8 cellular contexts compared by ENCODE assay signal in the genomic region with DNA sequence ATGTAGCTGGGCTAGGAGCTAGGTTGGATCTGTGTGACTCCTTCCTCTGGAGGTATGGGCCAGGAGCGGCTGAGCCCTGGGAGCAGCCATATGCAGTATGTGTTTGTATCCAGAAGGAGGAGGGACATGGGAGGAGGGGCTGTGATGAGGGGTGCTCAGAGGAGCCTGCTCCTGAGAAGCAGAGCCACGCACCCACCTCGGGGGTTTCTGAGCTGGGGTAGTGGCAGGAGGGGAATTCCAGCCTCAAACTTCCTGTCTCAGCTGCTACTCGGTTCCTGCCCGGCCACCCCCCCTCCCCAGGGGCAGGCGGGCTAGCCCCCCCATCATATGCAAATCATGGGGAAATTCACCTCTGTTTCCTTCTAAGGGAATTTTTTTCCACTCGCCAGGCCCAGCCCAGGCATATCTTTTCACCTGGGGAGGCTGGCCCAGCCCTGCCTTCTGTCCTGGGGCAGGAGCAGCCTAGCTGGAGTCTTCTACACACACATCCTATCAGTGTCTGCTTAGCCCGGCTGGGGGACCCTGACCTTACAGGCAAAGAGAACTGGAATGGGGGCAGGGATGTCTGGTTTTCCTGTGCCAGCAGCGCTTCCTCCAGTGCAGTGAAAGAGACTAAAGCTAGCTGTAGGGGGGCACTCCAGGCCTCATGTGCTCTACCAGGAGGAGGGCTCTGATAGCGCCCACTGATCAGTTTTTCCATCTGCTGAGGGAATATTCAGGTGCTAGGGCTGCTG. TPM values are rescaled to one million over a fixed set of nuclear protein-coding genes. Genes with fewer than 3 reads are reported as not detected.
DNase-seq lines count a peak whose midpoint lies in the region; ATAC-seq and TF ChIP-seq lines count a peak whose summit lies in the region.

No MANE protein-coding gene starts in this region.

- peak; percentile 32 for ATAC-seq in GM21528 (IDR thresholded peaks at IDR 0.05; ENCODE audit: low FRiP score, unreplicated experiment)
- peak; percentile 49 to 72 (median 64) for ATAC-seq in natural killer cell

- H3K27me3 ChIP-seq in Loucy (ENCODE audit: insufficient read depth, low read length, poor library complexity, severe bottlenecking): no peaks in the 10 kb centered on the region
- H3K27me3 ChIP-seq in endocrine pancreas (ENCODE audit: control insufficient read depth, insufficient read depth, low read length): no peaks in the 10 kb centered on the region
- H3K27me3 ChIP-seq in stomach smooth muscle (ENCODE audit: control insufficient read depth in 1 of 2, insufficient read depth in 2 of 2, low read length in 2 of 2): no peaks in the 10 kb centered on the region

- H2AFZ ChIP-seq in Loucy (ENCODE audit: low read length): no peak overlapping the region

- H3K9me3 ChIP-seq in Loucy (ENCODE audit: insufficient read depth, low read depth, low read length) (no peaks in the 10 kb centered on the region), endocrine pancreas (ENCODE audit: control insufficient read depth, low read length) (no peaks in the 10 kb centered on the region), stomach smooth muscle (ENCODE audit: control insufficient read depth in 2 of 2, low read length in 2 of 2) (no peaks in the 10 kb centered on the region)

- no peaks in the 10 kb centered on the region for H3K27me3 Mint-ChIP-seq in natural killer cell (ENCODE audit: low read depth in 2 of 2)

- H3K9ac ChIP-seq in Loucy (ENCODE audit: low read depth, low read length, poor library complexity, severe bottlenecking): peak overlapping the region; percentile 90
- peak overlapping the region; percentile 55 for H3K9ac ChIP-seq in endocrine pancreas (ENCODE audit: control insufficient read depth, insufficient read depth, low read length)
- peak overlapping the region; percentile 81 to 87 for H3K9ac ChIP-seq in stomach smooth muscle (ENCODE audit: low read length in 2 of 2)

- H3K79me2 ChIP-seq in Loucy (ENCODE audit: insufficient read depth, low read length): peaks cover 86% of the 10 kb centered on the region

- H3K4me1 Mint-ChIP-seq in natural killer cell: peaks cover 77 to 86% of the 10 kb centered on the region in 2 donors

- H3K36me3 ChIP-seq in Loucy (ENCODE audit: insufficient read depth, low read length) (peaks cover 24% of the 10 kb centered on the region; the same call in 1 of the 2 replicates), endocrine pancreas (ENCODE audit: control insufficient read depth, insufficient read depth, low read length) (peaks cover 3% of the 10 kb centered on the region), stomach smooth muscle (ENCODE audit: control insufficient read depth in 2 of 2, insufficient read depth in 2 of 2, low read length in 2 of 2) (peaks cover 27 to 29% of the 10 kb centered on the region in 2 donors)

- H3K9me3 Mint-ChIP-seq in natural killer cell: no peaks in the 10 kb centered on the region

- intact Hi-C loops in natural killer cell (cut with micrococcal nuclease): loop anchor here (5.0 to 10.0 kb wide), 2 partner anchors 215 to 527 kb away; a partner anchor contains a TSS

- peak overlapping the region; percentile 98 for H3K4me3 ChIP-seq in Loucy (ENCODE audit: low read length, poor library complexity, severe bottlenecking)
- peak overlapping the region; percentile 6 for H3K4me3 ChIP-seq in endocrine pancreas (ENCODE audit: control insufficient read depth, insufficient read depth, low read length)
- H3K4me3 ChIP-seq in stomach smooth muscle (ENCODE audit: low read length in 2 of 2): peak overlapping the region; percentile 71 to 98

- peaks cover 60% of the 10 kb centered on the region for H4K20me1 ChIP-seq in Loucy (ENCODE audit: insufficient read depth, low read length, poor library complexity, severe bottlenecking)

- no peak for TF ChIP-seq CTCF in Loucy (conservative IDR thresholded peaks at IDR 0.05; ENCODE audit: low read length)
- TF ChIP-seq CTCF in natural killer cell (IDR thresholded peaks at IDR 0.05): no peak

- peak overlapping the region; percentile 96 for H3K27ac ChIP-seq in stomach smooth muscle (ENCODE audit: low read length)

- peak overlapping the region; percentile 93 for H3K4me2 ChIP-seq in Loucy (ENCODE audit: low read depth, low read length, poor library complexity, severe bottlenecking)

- peak overlapping the region; percentile 95 for H3K4me3 Mint-ChIP-seq in natural killer cell

- no peaks in the 10 kb centered on the region for H3K36me3 Mint-ChIP-seq in natural killer cell

- H3F3A ChIP-seq in Loucy (ENCODE audit: low read depth): 0 out of 2 replicates have a peak, but pooled peaks cover 3% of the 10 kb centered on the region

- H3K4me1 ChIP-seq in Loucy (ENCODE audit: insufficient read depth, low read length, poor library complexity, severe bottlenecking) (peaks cover 71% of the 10 kb centered on the region), endocrine pancreas (ENCODE audit: control insufficient read depth, insufficient read depth, low read length) (no peaks in the 10 kb centered on the region), stomach smooth muscle (ENCODE audit: control insufficient read depth, insufficient read depth, low read length) (peaks cover 73% of the 10 kb centered on the region)

- peak; percentile 39 for DNase-seq in DMS53 treated with DMSO at 0.1 percent for 48 hours (lab: John Stamatoyannopoulos, UW; ENCODE audit: unreplicated experiment)
- DNase-seq in activated CD8-positive, alpha-beta memory T cell treated with anti-CD3 and anti-CD28 coated beads for 1 hour (ENCODE audit: extremely low read depth in 1 of 2, low read depth in 1 of 2): peak; percentile 67 to 68
- DNase-seq in natural killer cell: peak; percentile 83
- no peak for DNase-seq in occipital lobe (lab: John Stamatoyannopoulos, UW)

- H3K9me2 ChIP-seq in Loucy (replicated peaks; ENCODE audit: low read depth, low read length): no peaks in the 10 kb centered on the region

- peak overlapping the region; percentile 99 to 100 for H3K27ac Mint-ChIP-seq in natural killer cell

RNA-seq across cellular contexts. Expression of a gene that starts 3.0 kb away (rescaled TPM):
- total RNA-seq in natural killer cell: 100 to 1,000 TPM; 219 to 366 (median 289) TPM
- 0.47 TPM for total RNA-seq in occipital lobe

RNA-seq across cellular contexts. Expression of a gene that starts 37.2 kb away (rescaled TPM):
- 10 to 100 TPM; 63.9 to 78.7 (median 69.0) TPM for total RNA-seq in natural killer cell
- total RNA-seq in occipital lobe: 106 TPM

Comparison
In these comparisons a context has a peak if more than half of its experiments do, and no peak if none do; other contexts are left out.
1. H3K4me3 ChIP-seq: peak in every context shown above with its lines; median percentile 98 in Loucy; 84 in stomach smooth muscle; 6 in endocrine pancreas.
2. RNA of a gene that starts 3.0 kb away (total RNA-seq): 219 to 366 TPM in natural killer cell; 0.47 TPM in occipital lobe (single experiment); every median in the first group is over 100 times any median in the second.
3. Peak in every context shown above with its lines, with median percentiles within 50 percentile points of each other: H3K9ac ChIP-seq.